ENCODE assay signal across 8 cellular contexts in the genomic region with DNA sequence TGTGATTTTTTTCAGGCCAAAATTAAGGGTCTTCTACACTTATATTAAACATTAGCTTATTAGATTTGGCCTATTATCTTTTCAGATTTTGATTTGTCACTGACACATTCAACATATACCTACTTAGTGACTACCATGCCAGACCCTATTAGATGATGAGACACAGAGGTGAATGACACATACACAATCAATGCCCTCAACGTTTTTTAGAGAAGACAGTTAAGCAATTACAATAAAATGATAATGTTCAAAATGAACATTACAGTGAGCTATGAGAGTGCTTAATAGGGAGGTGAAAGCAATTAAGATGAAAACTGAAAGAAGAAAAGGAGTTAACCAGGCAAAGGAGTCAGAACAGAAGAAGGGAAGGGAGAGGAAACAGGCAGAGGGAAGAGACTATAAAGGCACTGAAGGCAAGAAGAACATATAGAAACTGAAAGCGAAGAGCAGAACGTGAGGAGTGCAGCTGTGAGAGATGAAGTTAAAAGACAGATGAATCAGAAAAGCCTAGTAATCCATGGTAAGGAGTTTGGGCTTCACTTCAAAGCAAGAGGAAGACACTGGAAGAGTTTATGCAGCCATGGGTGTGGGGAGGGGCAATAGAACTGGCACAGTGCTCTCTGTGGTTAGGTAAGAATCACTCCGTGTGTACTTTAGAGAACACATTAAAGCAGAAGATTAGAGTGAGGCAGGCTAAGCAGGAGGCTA.
DNase-seq lines count a peak whose midpoint lies in the region; ATAC-seq and TF ChIP-seq lines count a peak whose summit lies in the region.

No MANE protein-coding gene starts in this region.

- H3K27me3 ChIP-seq in gastroesophageal sphincter, result no peaks in the 10 kb centered on the region

- ATAC-seq in activated CD4-positive, CD25-positive, alpha-beta regulatory T cell treated with anti-CD3 and anti-CD28 coated beads, Interleukin-2, amount 50 U/mL, for 24 hours, result peak; percentile 81 to 83
- ATAC-seq in HG02588 (IDR thresholded peaks at IDR 0.05; ENCODE audit: unreplicated experiment), result peak; percentile 81
- peak; percentile 26 for ATAC-seq in effector memory CD8-positive, alpha-beta T cell (replicated peaks)
- ATAC-seq in gastroesophageal sphincter, result no peak

- peaks cover 0 to 9% (median 4%) of the 10 kb centered on the region in 3 donors for H3K4me1 ChIP-seq in gastroesophageal sphincter

- H3K36me3 Mint-ChIP-seq in effector memory CD8-positive, alpha-beta T cell (ENCODE audit: insufficient read depth), result no peaks in the 10 kb centered on the region

- TF ChIP-seq POLR2A in NB4 (IDR thresholded peaks at IDR 0.05; ENCODE audit: extremely low read depth, insufficient read length) (no peak), gastroesophageal sphincter (IDR thresholded peaks at IDR 0.05) (no peak)

- TF ChIP-seq EP300 in gastroesophageal sphincter (IDR thresholded peaks at IDR 0.05), result no peak

- no peak overlapping the region for H3K27ac ChIP-seq in gastroesophageal sphincter

- no peak overlapping the region for H3K27ac Mint-ChIP-seq in effector memory CD8-positive, alpha-beta T cell

- no peaks in the 10 kb centered on the region for H3K9me3 Mint-ChIP-seq in effector memory CD8-positive, alpha-beta T cell

- no peaks in the 10 kb centered on the region for H3K9me3 ChIP-seq in gastroesophageal sphincter

- no peaks in the 10 kb centered on the region for H3K4me1 Mint-ChIP-seq in effector memory CD8-positive, alpha-beta T cell (ENCODE audit: low read depth in 2 of 2)

- DNase-seq in activated CD4-positive, CD25-positive, alpha-beta regulatory T cell (lab: John Stamatoyannopoulos, UW), result no peak
- peak; percentile 2 for DNase-seq in NB4 (ENCODE audit: low read depth)
- DNase-seq in effector memory CD8-positive, alpha-beta T cell, result no peak
- no peak for DNase-seq in GOT3 (lab: John Stamatoyannopoulos, UW)
- no peak for DNase-seq in NCI-H774 (lab: John Stamatoyannopoulos, UW)

- TF ChIP-seq CTCF in NB4 (IDR thresholded peaks at IDR 0.05; ENCODE audit: low read depth, low read length), result no peak
- TF ChIP-seq CTCF in gastroesophageal sphincter (IDR thresholded peaks at IDR 0.05), result no peak

- no peak overlapping the region for H3K4me3 Mint-ChIP-seq in effector memory CD8-positive, alpha-beta T cell

- no peaks in the 10 kb centered on the region for H3K36me3 ChIP-seq in gastroesophageal sphincter

- H3K4me3 ChIP-seq in NB4 (ENCODE audit: low read depth, low read length), result no peak overlapping the region
- H3K4me3 ChIP-seq in gastroesophageal sphincter, result no peak overlapping the region

- 61 to 65% methylated on average over 4 of the region's 4 CpGs for whole genome bisulfite sequencing in gastroesophageal sphincter (ENCODE audit: low coverage in 1 of 2), 2 donors

- no peaks in the 10 kb centered on the region for H3K27me3 Mint-ChIP-seq in effector memory CD8-positive, alpha-beta T cell
